In the genomic region with DNA sequence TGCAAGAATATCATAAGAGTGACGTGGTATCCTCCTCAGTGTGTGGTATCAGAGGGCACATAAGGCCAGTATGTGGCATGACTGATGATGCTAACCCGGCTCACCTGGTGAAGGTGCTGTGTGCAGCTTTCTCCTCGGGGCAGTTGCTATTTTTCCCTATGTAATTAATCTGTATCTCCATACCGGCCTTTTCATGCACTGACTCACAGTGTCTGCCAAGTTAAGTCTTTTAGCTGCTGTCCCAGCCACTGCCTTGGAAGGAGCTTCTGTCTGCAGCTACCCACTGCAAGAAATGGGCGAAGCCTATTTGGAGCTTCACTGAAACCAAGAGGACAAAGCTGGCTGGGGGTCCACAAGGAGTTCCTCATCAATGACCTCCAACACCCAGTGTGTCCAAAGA, we compare ENCODE assay signal across 15 cellular contexts. TPM values are rescaled to one million over a fixed set of nuclear protein-coding genes. Genes with fewer than 3 reads are reported as not detected.
DNase-seq lines count a peak whose midpoint lies in the region; ATAC-seq and TF ChIP-seq lines count a peak whose summit lies in the region.
"Had no signal": no experiment of that assay in that cellular context is flagged by ENCODE, and none has a peak within 500 bp of the region (broad histone marks: within the 10 kb centered on the region; RNA-seq: fewer than 3 reads in every experiment).

No MANE protein-coding gene starts in this region.

- H3K14ac ChIP-seq in IMR-90 (replicated peaks; ENCODE audit: low read depth, low read length), result no peak overlapping the region

- no peak overlapping the region for H3K27ac ChIP-seq in IMR-90 (ENCODE audit: insufficient read depth, low read length)
- H3K27ac ChIP-seq in RWPE2 (ENCODE audit: poor library complexity, severe bottlenecking), result no peak overlapping the region
- H3K27ac ChIP-seq: A549, C4-2B had no signal

- H3K18ac ChIP-seq in IMR-90 (ENCODE audit: low read depth, low read length), result no peak overlapping the region

- no peak overlapping the region for H2BK15ac ChIP-seq in IMR-90 (ENCODE audit: low read depth, low read length)

- no peak for TF ChIP-seq RAD21 in IMR-90 (IDR thresholded peaks at IDR 0.05; ENCODE audit: low read length)

- ATAC-seq in IMR-90 (ENCODE audit: low read depth) (no peak), RWPE2 (ENCODE audit: low read depth) (0 out of 3 replicates have a peak, but pooled peaks have one; percentile 19), GM18867 (IDR thresholded peaks at IDR 0.05; ENCODE audit: unreplicated experiment) (no peak)
- ATAC-seq: A549 had no signal

- no peak overlapping the region for H4K91ac ChIP-seq in IMR-90 (ENCODE audit: insufficient read depth, low read depth, low read length)

- no peak overlapping the region for H3K9ac ChIP-seq in IMR-90 (ENCODE audit: low read depth, low read length)

- CTCF ChIA-PET in IMR-90 (lab: Yijun Ruan, JAX), result interaction anchor here (0.9 kb wide), 1 partner anchor 22 kb away, joined by 3 read pairs; no protein-coding TSS in a partner anchor

- no peak overlapping the region for H2BK120ac ChIP-seq in IMR-90 (ENCODE audit: low read depth, low read length)

- H3K4me2 ChIP-seq in IMR-90 (ENCODE audit: low read depth, low read length), result no peak overlapping the region
- H3K4me2 ChIP-seq: A549 had no signal

- BruUV-seq in IMR-90 (replicated peaks; lab: Mats Ljungman, UMichigan), result no TSS peak

- H2AFZ ChIP-seq in IMR-90 (replicated peaks; ENCODE audit: low read length, poor library complexity), result no peak overlapping the region

- TF ChIP-seq CTCF in IMR-90 (conservative IDR thresholded peaks at IDR 0.05; ENCODE audit: low read depth, low read length), result no peak
- no peak for TF ChIP-seq CTCF in RWPE2 (IDR thresholded peaks at IDR 0.05; ENCODE audit: poor library complexity, severe bottlenecking)
- no peak for TF ChIP-seq CTCF in epithelial cell of esophagus (IDR thresholded peaks at IDR 0.05; ENCODE audit: insufficient read depth, low read depth, low read length, missing control alignments)

- H3K9me3 ChIP-seq in IMR-90 (ENCODE audit: control insufficient read depth, insufficient read depth, low read length), result no peaks in the 10 kb centered on the region
- no peaks in the 10 kb centered on the region for H3K9me3 ChIP-seq in RWPE2 (ENCODE audit: severe bottlenecking)
- H3K9me3 ChIP-seq: A549, BE2C, HAP-1 had no signal

- no peak for TF ChIP-seq POLR2A in IMR-90 (IDR thresholded peaks at IDR 0.05; ENCODE audit: low read depth, low read length)

- no peak overlapping the region for H3K23ac ChIP-seq in IMR-90 (ENCODE audit: low read depth, low read length)

- in situ Hi-C loops in IMR-90 (cut with MboI; ENCODE audit: low sequenced_read_pairs), result no loop called here

- DNase-seq in IMR-90 (peak; percentile 37), RWPE2 (ENCODE audit: low spot score) (no peak), epithelial cell of esophagus (ENCODE audit: low read depth) (peak; percentile 29), NCI-H2107 treated with DMSO at 0.1 percent for 48 hours (lab: John Stamatoyannopoulos, UW; ENCODE audit: unreplicated experiment) (no peak), SW480 (ENCODE audit: low spot score) (no peak)
- DNase-seq: BE2C; CD4-positive, alpha-beta memory T cell; DMS79; EL; GDM1 had no signal

- H3K79me1 ChIP-seq in IMR-90 (ENCODE audit: low read depth in 1 of 2, low read length in 2 of 2), result 0 out of 4 replicates have a peak, but pooled peaks cover 0 to 4% of the 10 kb centered on the region in 2 experiments

- H2BK20ac ChIP-seq in IMR-90 (ENCODE audit: low read depth, low read length), result no peak overlapping the region

- H2BK5ac ChIP-seq in IMR-90 (ENCODE audit: low read depth, low read length, poor library complexity, severe bottlenecking), result no peak overlapping the region

- WGBS in IMR-90 (ENCODE audit: extremely low coverage in 2 of 2, insufficient read length in 1 of 2), 2 experiments, result 20% methylated on average over 1 of the region's 5 CpGs; no CpG with 5 or more reads in 1 of the 2 experiments

- no peak overlapping the region for H4K8ac ChIP-seq in IMR-90 (ENCODE audit: low read depth in 2 of 2, low read length in 2 of 2)

- H3K4me1 ChIP-seq in IMR-90 (ENCODE audit: control insufficient read depth, insufficient read depth, low read length), result peaks cover 8% of the 10 kb centered on the region
- peaks cover 7% of the 10 kb centered on the region for H3K4me1 ChIP-seq in RWPE2 (ENCODE audit: insufficient read depth, poor library complexity, severe bottlenecking)
- H3K4me1 ChIP-seq: BE2C, HAP-1 had no signal

- dilution Hi-C loops in IMR-90 (cut with HindIII; ENCODE audit: low sequenced_read_pairs, unreplicated experiment), result no loop called here

- H3K9me1 ChIP-seq in IMR-90 (ENCODE audit: insufficient read depth, low read length), result 0 out of 2 replicates have a peak, but pooled peaks cover 7% of the 10 kb centered on the region

- POLR2A ChIA-PET in IMR-90 (lab: Charles Lee; ENCODE audit: unreplicated experiment), result no interaction called here

- no peaks in the 10 kb centered on the region for H4K20me1 ChIP-seq in IMR-90 (ENCODE audit: insufficient read depth, low read length)

- H3K27me3 ChIP-seq in IMR-90 (ENCODE audit: control insufficient read depth, insufficient read depth, low read length), result no peaks in the 10 kb centered on the region
- no peaks in the 10 kb centered on the region for H3K27me3 ChIP-seq in RWPE2 (ENCODE audit: insufficient read depth, poor library complexity, severe bottlenecking)
- H3K27me3 ChIP-seq: BE2C had no signal

- no peak overlapping the region for H3K4me3 ChIP-seq in IMR-90 (ENCODE audit: insufficient read depth, low read depth, low read length)
- no peak overlapping the region for H3K4me3 ChIP-seq in RWPE2 (ENCODE audit: severe bottlenecking)
- H3K4me3 ChIP-seq in epithelial cell of esophagus (ENCODE audit: low read length), result no peak overlapping the region
- H3K4me3 ChIP-seq: A549, HAP-1 had no signal

- no peak overlapping the region; the same call in none of the 2 replicates for H2AK5ac ChIP-seq in IMR-90 (ENCODE audit: low read depth, low read length)

- H4K5ac ChIP-seq in IMR-90 (ENCODE audit: low read depth, low read length), result no peak overlapping the region

- H3K56ac ChIP-seq in IMR-90 (ENCODE audit: extremely low read depth, insufficient read depth, low read length), result no peak overlapping the region

- H3K4ac ChIP-seq in IMR-90 (ENCODE audit: low read depth, low read length), result no peak overlapping the region; the same call in 1 of the 2 replicates

- H3K36me3 ChIP-seq in IMR-90 (ENCODE audit: control insufficient read depth, insufficient read depth, low read length) (no peaks in the 10 kb centered on the region), RWPE2 (ENCODE audit: low read depth) (no peaks in the 10 kb centered on the region)
- H3K36me3 ChIP-seq: BE2C, HAP-1 had no signal

- no peak overlapping the region for H2AK9ac ChIP-seq in IMR-90 (replicated peaks; ENCODE audit: low read depth, low read length, poor library complexity)

- intact Hi-C loops in IMR-90 (cut with micrococcal nuclease), result no loop called here

TF ChIP-seq in IMR-90, 13 proteins besides CTCF, POLR2A, EP300 and RAD21:
- TF ChIP-seq RCOR1 (IDR thresholded peaks at IDR 0.05; ENCODE audit: insufficient replicate concordance, low read length) (no peak), SMC3 (IDR thresholded peaks at IDR 0.05; ENCODE audit: low read depth, low read length) (no peak), BHLHE40 (IDR thresholded peaks at IDR 0.05; ENCODE audit: low read depth, low read length) (no peak), RFX5 (IDR thresholded peaks at IDR 0.05; ENCODE audit: low read depth, low read length) (no peak)
- TF ChIP-seq, protein P1, sequence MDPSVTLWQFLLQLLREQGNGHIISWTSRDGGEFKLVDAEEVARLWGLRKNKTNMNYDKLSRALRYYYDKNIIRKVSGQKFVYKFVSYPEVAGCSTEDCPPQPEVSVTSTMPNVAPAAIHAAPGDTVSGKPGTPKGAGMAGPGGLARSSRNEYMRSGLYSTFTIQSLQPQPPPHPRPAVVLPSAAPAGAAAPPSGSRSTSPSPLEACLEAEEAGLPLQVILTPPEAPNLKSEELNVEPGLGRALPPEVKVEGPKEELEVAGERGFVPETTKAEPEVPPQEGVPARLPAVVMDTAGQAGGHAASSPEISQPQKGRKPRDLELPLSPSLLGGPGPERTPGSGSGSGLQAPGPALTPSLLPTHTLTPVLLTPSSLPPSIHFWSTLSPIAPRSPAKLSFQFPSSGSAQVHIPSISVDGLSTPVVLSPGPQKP (IDR thresholded peaks at IDR 0.05; ENCODE audit: borderline replicate concordance, low read depth, low read length), result no peak

RNA-seq across cellular contexts. Expression of gene NXNL2, which starts 46.0 kb away (rescaled TPM):
- 3.2 and 4.7 TPM in 2 replicates for total RNA-seq in IMR-90 (2012; rRNA removed)
- polyA plus RNA-seq in IMR-90 (2012; rRNA removed), result 6.4 and 9.1 TPM in 2 replicates
- polyA plus RNA-seq in IMR-90 (2012; cell fraction: cytosol; rRNA removed), result 12.3 and 16.6 TPM in 2 replicates
- polyA plus RNA-seq in IMR-90 (2012; cell fraction: nucleus; rRNA removed; ENCODE audit: low replicate concordance), result 5.2 and 20.4 TPM in 2 replicates
- total RNA-seq: CD4-positive, alpha-beta memory T cell had no signal
- polyA plus RNA-seq: CD4-positive, alpha-beta memory T cell; IgD-negative memory B cell had no signal

Comparison
In these comparisons a context has a peak if more than half of its experiments do, and no peak if none do; other contexts are left out.
1. DNase-seq: peak in IMR-90 (single experiment) and epithelial cell of esophagus (single experiment); none in RWPE2 (single experiment), NCI-H2107 treated with DMSO at 0.1 percent for 48 hours (single experiment) and SW480 (single experiment).